In the genomic region with DNA sequence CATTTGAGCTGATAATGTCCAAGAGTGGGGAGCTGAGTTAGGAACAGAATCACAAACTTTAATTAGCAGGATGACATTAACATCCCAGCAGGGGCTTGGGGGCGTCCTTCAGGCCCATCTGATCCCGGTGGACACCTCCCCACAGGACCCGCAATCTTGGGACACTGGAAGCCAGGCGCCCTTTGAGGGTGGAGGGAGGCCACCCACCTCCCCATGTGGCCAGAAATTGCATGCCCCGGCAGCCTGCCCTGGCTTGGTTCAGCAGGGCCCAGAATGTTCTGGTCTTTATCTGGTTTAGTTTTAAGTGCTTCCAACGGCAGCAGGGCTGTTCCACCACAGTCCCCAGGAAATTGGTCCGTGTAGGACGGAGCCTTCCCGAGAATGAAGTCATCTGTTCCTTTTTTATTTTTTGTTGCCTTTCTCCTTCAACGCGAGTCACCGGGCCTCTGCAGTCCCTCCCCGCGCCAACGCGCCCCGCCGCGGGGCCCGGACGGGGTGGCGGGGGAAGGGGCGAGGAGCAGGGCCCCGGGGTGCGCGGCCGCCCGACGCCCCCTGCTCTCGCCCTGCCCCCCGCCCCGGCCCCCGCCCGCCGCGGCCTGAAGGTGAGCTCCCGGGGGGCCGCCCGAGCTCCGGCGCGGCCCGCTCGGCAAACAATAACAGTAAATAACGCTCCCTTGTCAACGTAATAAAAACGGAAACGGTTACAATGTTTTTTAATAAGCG, we compare ENCODE assay signal across 8 cellular contexts.
A peak's percentile ranks its signal among the peaks of the same experiment; 100 is the strongest.
DNase-seq lines count a peak whose midpoint lies in the region; ATAC-seq and TF ChIP-seq lines count a peak whose summit lies in the region.

No MANE protein-coding gene starts in this region.

- DNase-seq in ACHN (peak; percentile 60), glomerular visceral epithelial cell (ENCODE audit: extremely low spot score) (peak; percentile 70), type B pancreatic cell (ENCODE audit: extremely low spot score, unreplicated experiment) (no peak)
- peak; percentile 61 for DNase-seq in activated naive CD4-positive, alpha-beta T cell treated with anti-CD3 and anti-CD28 coated beads, Interleukin-2, amount 10 ng/mL, durations not matched to agents 7 days and 5 days

- H2AFZ ChIP-seq in OCI-LY3 (ENCODE audit: low read depth, low read length) = peak overlapping the region; percentile 48

- no peaks in the 10 kb centered on the region for H3K36me3 ChIP-seq in OCI-LY3 (replicated peaks; ENCODE audit: low read depth, low read length)
- H3K36me3 ChIP-seq in neutrophil = no peaks in the 10 kb centered on the region

- H3K27ac ChIP-seq in OCI-LY3 (ENCODE audit: low read length) (peak overlapping the region; percentile 70), neutrophil (peak overlapping the region; percentile 100)

- H4K20me1 ChIP-seq in OCI-LY3 (ENCODE audit: insufficient read depth, low read length) = no peaks in the 10 kb centered on the region

- peaks cover 28% of the 10 kb centered on the region for H3K4me1 Mint-ChIP-seq in activated naive CD4-positive, alpha-beta T cell treated with anti-CD3 and anti-CD28 coated beads, Interleukin-2, amount 10 ng/mL, durations not matched to agents 7 days and 5 days
- peaks cover 38% of the 10 kb centered on the region for H3K4me1 Mint-ChIP-seq in type B pancreatic cell (ENCODE audit: unreplicated experiment)

- H3K4me1 ChIP-seq in OCI-LY3 (ENCODE audit: low read length) (peaks cover 13% of the 10 kb centered on the region), neutrophil (ENCODE audit: control insufficient read depth in 1 of 2, insufficient read depth in 1 of 2, low read depth in 1 of 2, low read length in 1 of 2) (peaks cover 34 to 43% of the 10 kb centered on the region in 2 experiments)

- H3K9me3 Mint-ChIP-seq in activated naive CD4-positive, alpha-beta T cell treated with anti-CD3 and anti-CD28 coated beads, Interleukin-2, amount 10 ng/mL, durations not matched to agents 7 days and 5 days = peaks cover 10% of the 10 kb centered on the region
- H3K9me3 Mint-ChIP-seq in type B pancreatic cell = peaks cover 7% of the 10 kb centered on the region

- peak overlapping the region; percentile 94 for H3K4me2 ChIP-seq in OCI-LY3 (ENCODE audit: low read length)

- H3K9ac ChIP-seq in OCI-LY3 (ENCODE audit: low read length) = peak overlapping the region; percentile 83

- peak overlapping the region; percentile 96 for H3K27ac Mint-ChIP-seq in activated naive CD4-positive, alpha-beta T cell treated with anti-CD3 and anti-CD28 coated beads, Interleukin-2, amount 10 ng/mL, durations not matched to agents 7 days and 5 days
- peak overlapping the region; percentile 94 for H3K27ac Mint-ChIP-seq in type B pancreatic cell

- peak overlapping the region; percentile 82 for H3K4me3 ChIP-seq in OCI-LY3 (ENCODE audit: low read length)
- peak overlapping the region; percentile 77 to 84 for H3K4me3 ChIP-seq in neutrophil (ENCODE audit: low read depth in 1 of 2, low read length in 1 of 2)

- H3K36me3 Mint-ChIP-seq in activated naive CD4-positive, alpha-beta T cell treated with anti-CD3 and anti-CD28 coated beads, Interleukin-2, amount 10 ng/mL, durations not matched to agents 7 days and 5 days = peaks cover 8% of the 10 kb centered on the region
- peaks cover 5% of the 10 kb centered on the region for H3K36me3 Mint-ChIP-seq in type B pancreatic cell

- TF ChIP-seq CTCF in OCI-LY3 (IDR thresholded peaks at IDR 0.05; ENCODE audit: low read depth, low read length) = no peak
- TF ChIP-seq CTCF in neutrophil (IDR thresholded peaks at IDR 0.05) = peak; percentile 31
- no peak for TF ChIP-seq CTCF in type B pancreatic cell (conservative IDR thresholded peaks at IDR 0.05)

- CTCF ChIA-PET in activated naive CD4-positive, alpha-beta T cell treated with anti-CD3 and anti-CD28 coated beads, Interleukin-2, amount 10 ng/mL, durations not matched to agents 7 days and 5 days (lab: Charles Lee) = no interaction called here

- ATAC-seq in GM18519 (IDR thresholded peaks at IDR 0.05; ENCODE audit: low FRiP score, unreplicated experiment) = peak; percentile 14
- peak; percentile 29 for ATAC-seq in HG03103 (IDR thresholded peaks at IDR 0.05; ENCODE audit: low read depth, unreplicated experiment)

- H3K27me3 Mint-ChIP-seq in activated naive CD4-positive, alpha-beta T cell treated with anti-CD3 and anti-CD28 coated beads, Interleukin-2, amount 10 ng/mL, durations not matched to agents 7 days and 5 days = peaks cover 15% of the 10 kb centered on the region
- H3K27me3 Mint-ChIP-seq in type B pancreatic cell = no peaks in the 10 kb centered on the region

- H3K79me2 ChIP-seq in OCI-LY3 (ENCODE audit: low read length) = no peaks in the 10 kb centered on the region

- peak overlapping the region; percentile 76 for H3K4me3 Mint-ChIP-seq in activated naive CD4-positive, alpha-beta T cell treated with anti-CD3 and anti-CD28 coated beads, Interleukin-2, amount 10 ng/mL, durations not matched to agents 7 days and 5 days
- H3K4me3 Mint-ChIP-seq in type B pancreatic cell = peak overlapping the region; percentile 86

- in situ Hi-C loops in ACHN (cut with HindIII; ENCODE audit: low pct_ligation_motif_present, low pct_unique_long_range_greater_than_20kb, low sequenced_read_pairs) = no loop called here

- no peaks in the 10 kb centered on the region for H3K27me3 ChIP-seq in OCI-LY3 (ENCODE audit: low read depth, low read length)
- no peaks in the 10 kb centered on the region for H3K27me3 ChIP-seq in neutrophil

- H3K9me3 ChIP-seq in OCI-LY3 (ENCODE audit: insufficient read depth, low read length) (no peaks in the 10 kb centered on the region), neutrophil (no peaks in the 10 kb centered on the region)
